ENCODE assay signal across 17 cellular contexts in the genomic region with DNA sequence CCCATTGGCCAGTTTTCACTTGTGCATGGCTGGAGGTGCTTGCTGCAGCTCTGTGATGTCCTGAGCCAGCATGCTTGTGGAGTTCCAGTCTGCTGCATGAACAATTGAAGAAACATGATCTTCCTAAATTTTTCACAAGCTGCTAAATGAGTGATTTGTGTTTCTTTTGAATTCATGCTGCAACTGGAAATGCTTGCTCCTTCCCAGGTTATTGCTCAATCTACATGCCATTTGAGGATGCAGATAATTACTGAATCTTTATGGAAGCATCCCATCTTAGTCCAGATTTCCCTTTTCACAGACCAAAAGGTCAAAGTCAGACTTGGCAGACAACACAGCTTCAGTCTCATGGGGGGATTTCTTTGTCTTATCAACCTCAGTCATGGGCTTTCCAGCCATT.
DNase-seq lines count a peak whose midpoint lies in the region; ATAC-seq and TF ChIP-seq lines count a peak whose summit lies in the region.
"Had no signal": no experiment of that assay in that cellular context is flagged by ENCODE, and none has a peak within 500 bp of the region (broad histone marks: within the 10 kb centered on the region; RNA-seq: fewer than 3 reads in every experiment).

No MANE protein-coding gene starts in this region.

- ATAC-seq in natural killer cell treated with Interleukin-12 subunit alpha and Interleukin-12 subunit beta and Interleukin-15 and Interleukin-18, amount 100 ng/mL, for 72 hours, result no peak
- ATAC-seq: HCT116 had no signal

- H3K27ac Mint-ChIP-seq in natural killer cell treated with Interleukin-12 subunit alpha and Interleukin-12 subunit beta and Interleukin-15 and Interleukin-18, amount 100 ng/mL, for 72 hours, result no peak overlapping the region
- H3K27ac Mint-ChIP-seq in glutamatergic neuron (ENCODE audit: unreplicated experiment), result no peak overlapping the region
- H3K27ac Mint-ChIP-seq in type B pancreatic cell, result no peak overlapping the region
- H3K27ac Mint-ChIP-seq: CD4-positive, alpha-beta T cell had no signal

- no peaks in the 10 kb centered on the region for H3K27me3 Mint-ChIP-seq in natural killer cell treated with Interleukin-12 subunit alpha and Interleukin-12 subunit beta and Interleukin-15 and Interleukin-18, amount 100 ng/mL, for 72 hours
- H3K27me3 Mint-ChIP-seq in glutamatergic neuron (ENCODE audit: unreplicated experiment) (no peaks in the 10 kb centered on the region), type B pancreatic cell (no peaks in the 10 kb centered on the region)
- H3K27me3 Mint-ChIP-seq: CD4-positive, alpha-beta T cell had no signal

- H3K4me1 Mint-ChIP-seq in natural killer cell treated with Interleukin-12 subunit alpha and Interleukin-12 subunit beta and Interleukin-15 and Interleukin-18, amount 100 ng/mL, for 72 hours (ENCODE audit: low read depth in 2 of 2), result no peaks in the 10 kb centered on the region
- no peaks in the 10 kb centered on the region for H3K4me1 Mint-ChIP-seq in glutamatergic neuron (ENCODE audit: low read depth, unreplicated experiment)
- no peaks in the 10 kb centered on the region for H3K4me1 Mint-ChIP-seq in type B pancreatic cell (ENCODE audit: unreplicated experiment)

- POLR2A ChIA-PET in BJ (lab: Charles Lee), result no interaction called here

- no peak overlapping the region for H3K4me3 Mint-ChIP-seq in natural killer cell treated with Interleukin-12 subunit alpha and Interleukin-12 subunit beta and Interleukin-15 and Interleukin-18, amount 100 ng/mL, for 72 hours
- H3K4me3 Mint-ChIP-seq in glutamatergic neuron (ENCODE audit: unreplicated experiment) (no peak overlapping the region), type B pancreatic cell (no peak overlapping the region)
- H3K4me3 Mint-ChIP-seq: CD4-positive, alpha-beta T cell had no signal

- CTCF ChIA-PET in BJ (lab: Yijun Ruan, JAX), result no interaction called here

- no peaks in the 10 kb centered on the region for H3K36me3 ChIP-seq in BJ (ENCODE audit: control insufficient read depth, insufficient read depth, low read length)

- TF ChIP-seq CTCF in BJ (IDR thresholded peaks at IDR 0.05; ENCODE audit: insufficient read depth, low read depth, low read length), result no peak
- no peak for TF ChIP-seq CTCF in epithelial cell of esophagus (IDR thresholded peaks at IDR 0.05; ENCODE audit: insufficient read depth, low read depth, low read length, missing control alignments)
- no peak for TF ChIP-seq CTCF in glutamatergic neuron (IDR thresholded peaks at IDR 0.05; ENCODE audit: partially characterized antibody, unreplicated experiment)
- no peak for TF ChIP-seq CTCF in type B pancreatic cell (conservative IDR thresholded peaks at IDR 0.05)

- H3K9me3 Mint-ChIP-seq in natural killer cell treated with Interleukin-12 subunit alpha and Interleukin-12 subunit beta and Interleukin-15 and Interleukin-18, amount 100 ng/mL, for 72 hours, result no peaks in the 10 kb centered on the region
- no peaks in the 10 kb centered on the region for H3K9me3 Mint-ChIP-seq in glutamatergic neuron (ENCODE audit: unreplicated experiment)
- H3K9me3 Mint-ChIP-seq in type B pancreatic cell, result no peaks in the 10 kb centered on the region

- no peak overlapping the region for H3K4me3 ChIP-seq in BJ (ENCODE audit: low read depth, low read length)
- H3K4me3 ChIP-seq in epithelial cell of esophagus (ENCODE audit: low read length), result no peak overlapping the region
- H3K4me3 ChIP-seq in skeletal muscle cell (ENCODE audit: low read depth, low read length), result no peak overlapping the region

- DNase-seq in BJ (ENCODE audit: low read depth), result peak; percentile 10
- peak; percentile 29 for DNase-seq in amniotic epithelial cell (ENCODE audit: low read depth)
- peak; percentile 36 for DNase-seq in epithelial cell of esophagus (ENCODE audit: low read depth)
- peak; percentile 18 for DNase-seq in skeletal muscle cell (ENCODE audit: low read depth)
- no peak for DNase-seq in natural killer cell treated with Interleukin-12 subunit alpha and Interleukin-12 subunit beta and Interleukin-15 and Interleukin-18, amount 100 ng/mL, for 72 hours (ENCODE audit: low spot score)
- DNase-seq in glutamatergic neuron, result no peak
- no peak for DNase-seq in SW 1271 (lab: John Stamatoyannopoulos, UW)
- DNase-seq in type B pancreatic cell (ENCODE audit: extremely low spot score, unreplicated experiment), result no peak
- DNase-seq: AML-193; Calu3; CD4-positive, alpha-beta T cell; DMS79; EL; GDM1; IMR-90; KBM-7 had no signal

- H3K27me3 ChIP-seq in BJ (ENCODE audit: control insufficient read depth, insufficient read depth, low read length), result no peaks in the 10 kb centered on the region

- H3K36me3 Mint-ChIP-seq in natural killer cell treated with Interleukin-12 subunit alpha and Interleukin-12 subunit beta and Interleukin-15 and Interleukin-18, amount 100 ng/mL, for 72 hours, result no peaks in the 10 kb centered on the region
- H3K36me3 Mint-ChIP-seq in glutamatergic neuron (ENCODE audit: unreplicated experiment) (no peaks in the 10 kb centered on the region), type B pancreatic cell (no peaks in the 10 kb centered on the region)

Comparison
In these comparisons a context has a peak if more than half of its experiments do, and no peak if none do; other contexts are left out.
1. DNase-seq: peak in BJ (single experiment), amniotic epithelial cell (single experiment), epithelial cell of esophagus (single experiment) and skeletal muscle cell (single experiment); none in natural killer cell treated with Interleukin-12 subunit alpha and Interleukin-12 subunit beta and Interleukin-15 and Interleukin-18, amount 100 ng/mL, for 72 hours (single experiment), glutamatergic neuron (single experiment), SW 1271 (0 of 2) and type B pancreatic cell (single experiment).